In the genomic region with DNA sequence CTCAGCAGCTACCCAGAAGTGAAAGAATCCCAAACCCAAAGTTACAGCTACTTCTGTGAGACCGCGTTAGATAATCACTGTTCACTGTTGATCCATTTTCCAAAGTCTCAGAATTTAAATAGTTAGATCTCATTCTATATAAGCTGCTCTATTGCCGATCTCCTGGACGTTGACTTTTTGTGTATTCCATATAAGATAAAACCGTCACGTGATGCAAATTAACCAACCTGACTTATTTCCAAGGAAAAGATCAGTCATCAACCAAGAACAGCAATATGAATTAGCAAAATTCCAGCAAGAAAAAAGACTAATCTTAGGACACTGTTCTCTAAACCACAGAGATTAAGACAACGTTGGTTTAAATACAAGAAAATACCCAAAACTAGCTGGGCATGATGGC, we compare ENCODE assay signal across 33 cellular contexts. TPM values are rescaled to one million over a fixed set of nuclear protein-coding genes. Genes with fewer than 3 reads are reported as not detected.
DNase-seq lines count a peak whose midpoint lies in the region; ATAC-seq, FAIRE-seq and TF ChIP-seq lines count a peak whose summit lies in the region.
"Had no signal": no experiment of that assay in that cellular context is flagged by ENCODE, and none has a peak within 500 bp of the region (broad histone marks: within the 10 kb centered on the region; RNA-seq: fewer than 3 reads in every experiment).

No MANE protein-coding gene starts in this region.

- H2AFZ ChIP-seq in OCI-LY7 (ENCODE audit: low read length) (no peak overlapping the region), SK-N-SH (ENCODE audit: low read depth) (no peak overlapping the region)
- H2AFZ ChIP-seq: GM23248 had no signal

- no peak for DNase-seq in HFFc6
- DNase-seq in pancreas, result no peak
- no peak for DNase-seq in H54 (ENCODE audit: insufficient read length, low spot score)
- DNase-seq in OCI-LY7 (ENCODE audit: low spot score), result no peak
- DNase-seq in SK-N-SH, result no peak
- DNase-seq: activated CD4-positive, alpha-beta T cell treated with anti-CD3 and anti-CD28 coated beads, Interleukin-2, amount 50 U/mL, for 4 hours; activated CD8-positive, alpha-beta memory T cell treated with anti-CD3 and anti-CD28 coated beads, Interleukin-2, amount 10 ng/mL, durations not matched to agents 7 days and 5 days; activated gamma-delta T cell treated with Interleukin-2 at 50 U/mL for 16 hours; activated naive CD8-positive, alpha-beta T cell treated with anti-CD3 and anti-CD28 coated beads, Interleukin-2, amount 10 ng/mL, durations not matched to agents 7 days and 5 days; activated T-cell treated with anti-CD3 and anti-CD28 coated beads, Interleukin-2, amount 50 U/mL, for 4 hours; aorta; CD4-positive, CD25-positive, alpha-beta regulatory T cell; effector CD8-positive, alpha-beta T cell; heart left ventricle; naive thymus-derived CD4-positive, alpha-beta T cell; NCI-H1092 treated with DMSO at 0.1 percent for 48 hours; NCI-H1930; NCI-H2171 treated with DMSO at 0.1 percent for 48 hours; NCI-H510A treated with DMSO at 0.1 percent for 48 hours; occipital lobe; stimulated activated CD4-positive, alpha-beta T cell treated with anti-CD3 and anti-CD28 coated beads, Interleukin-1b, Interleukin-23, amount 100 ng/mL, for 48 hours; stimulated activated naive CD4-positive, alpha-beta T cell treated with Interleukin-2 at 50 U/mL for 16 hours had no signal

- H3K27me3 ChIP-seq in pancreas (no peaks in the 10 kb centered on the region), SK-N-SH (ENCODE audit: insufficient read depth) (no peaks in the 10 kb centered on the region)
- H3K27me3 ChIP-seq: heart left ventricle had no signal

- POLR2A ChIA-PET in OCI-LY7 (lab: Charles Lee) (interaction anchor here (1.0 to 1.9 kb wide), 3 partner anchors 11 to 15 kb away, joined by 3 to 5 read pairs (median 4); no protein-coding TSS in a partner anchor), SK-N-SH (lab: Yijun Ruan, JAX) (interaction anchor here (0.5 kb wide), 1 partner anchor 36 kb away, joined by 4 read pairs; no protein-coding TSS in a partner anchor)

- 47 to 49% methylated on average over 7 of the region's 7 CpGs for WGBS in pancreas, 2 donors
- 91% methylated on average over 7 of the region's 7 CpGs for WGBS in SK-N-SH (ENCODE audit: low lambda C conversion rate)

- H3K4me3 Mint-ChIP-seq in HFFc6, result no peak overlapping the region
- H3K4me3 Mint-ChIP-seq in dendritic cell treated with granulocyte-macrophage colony-stimulating factor and Interleukin-4, amounts not matched to agents 40 ng/mL and 50 ng/mL, for 4 days, result no peak overlapping the region
- H3K4me3 Mint-ChIP-seq: activated CD8-positive, alpha-beta memory T cell treated with anti-CD3 and anti-CD28 coated beads, Interleukin-2, amount 10 ng/mL, durations not matched to agents 7 days and 5 days; activated naive CD8-positive, alpha-beta T cell treated with anti-CD3 and anti-CD28 coated beads, Interleukin-2, amount 10 ng/mL, durations not matched to agents 7 days and 5 days; activated T-cell treated with anti-CD3 and anti-CD28 coated beads, Interleukin-2, amount 50 U/mL, for 4 hours; CD4-positive, CD25-positive, alpha-beta regulatory T cell; naive thymus-derived CD4-positive, alpha-beta T cell; T-helper 1 cell treated with Interleukin-12 subunit alpha and Interleukin-12 subunit beta and Interleukin-4 antibody, amounts not matched to agents 30 μg/mL and 1 μg/mL, for 36 hours had no signal

- no peaks in the 10 kb centered on the region for H3K79me2 ChIP-seq in OCI-LY7 (ENCODE audit: insufficient read depth, low read depth, low read length)
- H3K79me2 ChIP-seq in SK-N-SH (ENCODE audit: insufficient read depth), result peaks cover 76% of the 10 kb centered on the region

- H3K36me3 ChIP-seq in pancreas, result peaks cover 0 to 4% (median 0%) of the 10 kb centered on the region in 3 donors
- peaks cover 6% of the 10 kb centered on the region; the same call in 1 of the 2 replicates for H3K36me3 ChIP-seq in OCI-LY7 (ENCODE audit: insufficient read depth, low read length)
- H3K36me3 ChIP-seq in SK-N-SH (replicated peaks in 1 of 2; ENCODE audit: control insufficient read depth in 1 of 2, insufficient read depth in 2 of 2, low read length in 1 of 2), result peaks cover 8 to 60% of the 10 kb centered on the region in 2 experiments

- CTCF ChIA-PET in OCI-LY7 (lab: Charles Lee; ENCODE audit: unreplicated experiment), result no interaction called here
- CTCF ChIA-PET in SK-N-SH (lab: Yijun Ruan, JAX), result interaction anchor here (1.2 to 2.2 kb wide), 3 partner anchors 8 to 65 kb away, joined by 3 to 8 read pairs (median 5); a partner anchor contains a TSS

- no peak overlapping the region for H3K4me3 ChIP-seq in pancreas
- no peak overlapping the region for H3K4me3 ChIP-seq in OCI-LY7 (ENCODE audit: low read depth, low read length, poor library complexity, severe bottlenecking)
- H3K4me3 ChIP-seq in SK-N-SH (ENCODE audit: low read depth in 2 of 2, low read length in 1 of 2), result no peak overlapping the region
- H3K4me3 ChIP-seq: GM23248, heart left ventricle, smooth muscle cell had no signal

- no peak for TF ChIP-seq EP300 in SK-N-SH (IDR thresholded peaks at IDR 0.05; ENCODE audit: borderline replicate concordance in 1 of 2, low read depth in 1 of 2, low read length in 1 of 2)

- H3K9me2 ChIP-seq in OCI-LY7 (ENCODE audit: insufficient read depth, low read length), result no peaks in the 10 kb centered on the region
- H3K9me2 ChIP-seq in SK-N-SH, result no peaks in the 10 kb centered on the region

- no peak for TF ChIP-seq POLR2A in H54 (IDR thresholded peaks at IDR 0.05; ENCODE audit: low read depth, low read length)

- H4K20me1 ChIP-seq in OCI-LY7 (ENCODE audit: insufficient read depth, low read length), result no peaks in the 10 kb centered on the region
- H4K20me1 ChIP-seq in SK-N-SH (ENCODE audit: insufficient read depth), result no peaks in the 10 kb centered on the region; the same call in 1 of the 2 replicates

- H3K9me3 ChIP-seq in pancreas (no peaks in the 10 kb centered on the region), OCI-LY7 (ENCODE audit: low read length) (no peaks in the 10 kb centered on the region), SK-N-SH (no peaks in the 10 kb centered on the region)
- H3K9me3 ChIP-seq: heart left ventricle had no signal

- H3K9ac ChIP-seq in SK-N-SH, result no peak overlapping the region
- H3K9ac ChIP-seq: GM23248 had no signal

- no peak for FAIRE-seq in pancreas (lab: Jason Lieb, UNC)
- FAIRE-seq in H54 (lab: Jason Lieb, UNC), result no peak
- FAIRE-seq: colon, HTR-8/SVneo, keratinocyte, TTC549 had no signal

- peak overlapping the region in 3 of 4 donors; percentile 28 to 47 (median 32) for H3K27ac ChIP-seq in pancreas
- no peak overlapping the region for H3K27ac ChIP-seq in OCI-LY7 (ENCODE audit: low read depth, low read length, poor library complexity, severe bottlenecking)
- H3K27ac ChIP-seq in SK-N-SH (ENCODE audit: low read depth in 2 of 2, low read length in 1 of 2), result peak overlapping the region in 1 of 2 experiments; percentile 12; a peak in 1 of 4 replicates
- H3K27ac ChIP-seq: GM23248 had no signal

- no TSS peak for BruUV-seq in OCI-LY7 (replicated peaks; lab: Mats Ljungman, UMichigan)

- intact Hi-C loops in dendritic cell treated with granulocyte-macrophage colony-stimulating factor and Interleukin-4, amounts not matched to agents 40 ng/mL and 50 ng/mL, for 4 days (cut with micrococcal nuclease), result no loop called here
- intact Hi-C loops in pancreas (cut with DNase I) (no loop called here), OCI-LY7 (cut with micrococcal nuclease; ENCODE audit: unreplicated experiment) (loop anchor here (10.0 kb wide), 1 partner anchor 186 kb away; a partner anchor contains a TSS)

- no peaks in the 10 kb centered on the region for H3K9me3 Mint-ChIP-seq in HFFc6
- H3K9me3 Mint-ChIP-seq in dendritic cell treated with granulocyte-macrophage colony-stimulating factor and Interleukin-4, amounts not matched to agents 40 ng/mL and 50 ng/mL, for 4 days, result no peaks in the 10 kb centered on the region
- H3K9me3 Mint-ChIP-seq: activated naive CD8-positive, alpha-beta T cell treated with anti-CD3 and anti-CD28 coated beads, Interleukin-2, amount 10 ng/mL, durations not matched to agents 7 days and 5 days; activated T-cell treated with anti-CD3 and anti-CD28 coated beads, Interleukin-2, amount 50 U/mL, for 4 hours; CD4-positive, CD25-positive, alpha-beta regulatory T cell; naive thymus-derived CD4-positive, alpha-beta T cell; T-helper 1 cell treated with Interleukin-12 subunit alpha and Interleukin-12 subunit beta and Interleukin-4 antibody, amounts not matched to agents 30 μg/mL and 1 μg/mL, for 36 hours had no signal

- H3K4me1 ChIP-seq in pancreas (peaks cover 21 to 33% (median 25%) of the 10 kb centered on the region in 3 donors), OCI-LY7 (ENCODE audit: insufficient read depth, low read length, poor library complexity, severe bottlenecking) (peaks cover 5% of the 10 kb centered on the region), SK-N-SH (ENCODE audit: control insufficient read depth in 1 of 2, insufficient read depth in 2 of 2, low read depth in 1 of 2, low read length in 1 of 2) (peaks cover 0 to 3% of the 10 kb centered on the region in 2 experiments; a peak in 1 of 4 replicates)

- H3K27ac Mint-ChIP-seq in HFFc6, result peak overlapping the region; percentile 51
- H3K27ac Mint-ChIP-seq in dendritic cell treated with granulocyte-macrophage colony-stimulating factor and Interleukin-4, amounts not matched to agents 40 ng/mL and 50 ng/mL, for 4 days, result peak overlapping the region; percentile 58
- H3K27ac Mint-ChIP-seq: activated CD8-positive, alpha-beta memory T cell treated with anti-CD3 and anti-CD28 coated beads, Interleukin-2, amount 10 ng/mL, durations not matched to agents 7 days and 5 days; activated naive CD8-positive, alpha-beta T cell treated with anti-CD3 and anti-CD28 coated beads, Interleukin-2, amount 10 ng/mL, durations not matched to agents 7 days and 5 days; T-helper 1 cell treated with Interleukin-12 subunit alpha and Interleukin-12 subunit beta and Interleukin-4 antibody, amounts not matched to agents 30 μg/mL and 1 μg/mL, for 36 hours had no signal

- ATAC-seq in pancreas (peak in 2 of 4 donors; percentile 12 to 24), GM19455 (IDR thresholded peaks at IDR 0.05; ENCODE audit: unreplicated experiment) (no peak)
- ATAC-seq: activated CD4-positive, CD25-positive, alpha-beta regulatory T cell treated with anti-CD3 and anti-CD28 coated beads, Interleukin-2, amount 50 U/mL, for 24 hours; activated CD8-positive, alpha-beta memory T cell treated with anti-CD3 and anti-CD28 coated beads, Interleukin-2, amount 10 ng/mL, durations not matched to agents 7 days and 5 days; activated T-cell treated with anti-CD3 and anti-CD28 coated beads, Interleukin-2, amount 50 U/mL, for 4 hours had no signal

- TF ChIP-seq RAD21 in SK-N-SH (IDR thresholded peaks at IDR 0.05; ENCODE audit: low read length), result no peak

- H3K27me3 Mint-ChIP-seq in HFFc6 (ENCODE audit: insufficient read depth), result peaks cover 2% of the 10 kb centered on the region
- no peaks in the 10 kb centered on the region for H3K27me3 Mint-ChIP-seq in dendritic cell treated with granulocyte-macrophage colony-stimulating factor and Interleukin-4, amounts not matched to agents 40 ng/mL and 50 ng/mL, for 4 days
- H3K27me3 Mint-ChIP-seq: activated CD8-positive, alpha-beta memory T cell treated with anti-CD3 and anti-CD28 coated beads, Interleukin-2, amount 10 ng/mL, durations not matched to agents 7 days and 5 days; activated naive CD8-positive, alpha-beta T cell treated with anti-CD3 and anti-CD28 coated beads, Interleukin-2, amount 10 ng/mL, durations not matched to agents 7 days and 5 days; CD4-positive, CD25-positive, alpha-beta regulatory T cell; naive thymus-derived CD4-positive, alpha-beta T cell had no signal

- no peak for TF ChIP-seq CTCF in HFFc6 (IDR thresholded peaks at IDR 0.05)
- TF ChIP-seq CTCF in pancreas (IDR thresholded peaks at IDR 0.05), result no peak
- TF ChIP-seq CTCF in OCI-LY7 (conservative IDR thresholded peaks at IDR 0.05; ENCODE audit: low read length), result no peak
- no peak for TF ChIP-seq CTCF in SK-N-SH (IDR thresholded peaks at IDR 0.05)

- peaks cover 20% of the 10 kb centered on the region for H3K36me3 Mint-ChIP-seq in HFFc6 (ENCODE audit: low read depth)
- peaks cover 81% of the 10 kb centered on the region for H3K36me3 Mint-ChIP-seq in dendritic cell treated with granulocyte-macrophage colony-stimulating factor and Interleukin-4, amounts not matched to agents 40 ng/mL and 50 ng/mL, for 4 days (ENCODE audit: low read depth)

- H3K4me1 Mint-ChIP-seq in HFFc6 (ENCODE audit: low read depth), result peaks cover 17% of the 10 kb centered on the region
- H3K4me1 Mint-ChIP-seq in dendritic cell treated with granulocyte-macrophage colony-stimulating factor and Interleukin-4, amounts not matched to agents 40 ng/mL and 50 ng/mL, for 4 days (ENCODE audit: low read depth), result peaks cover 36% of the 10 kb centered on the region

- H3F3A ChIP-seq in SK-N-SH (replicated peaks; ENCODE audit: insufficient read depth), result peaks cover 17% of the 10 kb centered on the region

- H3K4me2 ChIP-seq in OCI-LY7 (ENCODE audit: low read length) (no peak overlapping the region), SK-N-SH (no peak overlapping the region)
- H3K4me2 ChIP-seq: smooth muscle cell had no signal

RNA-seq across cellular contexts. Expression of a gene that starts 8.3 kb away (rescaled TPM):
- 10 to 100 TPM; 40.4 to 47.2 (median 44.5) TPM for total RNA-seq in HFFc6 (2021; fragmentation: NEBNext Ultra II Directional; extraction: Animal tissue kit (Norgen Biotek cat#: 25700))
- 10 to 100 TPM; 50.4 to 74.2 (median 59.4) TPM for total RNA-seq in pancreas
- 10 to 100 TPM; 16.3 to 25.4 TPM for polyA plus RNA-seq in pancreas
- 12.3 and 22.6 TPM in 2 replicates for total RNA-seq in OCI-LY7 (2014; rRNA removed; shearing (Covaris generic))
- total RNA-seq in OCI-LY7 (2022), result 30.2 and 34.6 TPM in 2 replicates
- polyA plus RNA-seq in SK-N-SH (2012; rRNA removed), result 21.5 and 29.7 TPM in 2 replicates
- 16.2 and 19.6 TPM in 2 replicates for polyA plus RNA-seq in SK-N-SH (2012; cell fraction: cytosol; rRNA removed)
- 35.9 and 44.1 TPM in 2 replicates for polyA plus RNA-seq in SK-N-SH (2012; cell fraction: nucleus; rRNA removed)

RNA-seq across cellular contexts. Expression of a gene that starts 8.4 kb away (rescaled TPM):
- total RNA-seq in HFFc6 (2021; fragmentation: NEBNext Ultra II Directional; extraction: Animal tissue kit (Norgen Biotek cat#: 25700)), result 10 to 100 TPM; 13.3 to 15.4 (median 13.8) TPM
- total RNA-seq in pancreas (10 to 100 TPM in 5 of 6 donors, 1 to 10 TPM in 1; 6.9 to 12.9 (median 12.3) TPM), OCI-LY7 (2022) (18.2 and 22.5 TPM in 2 replicates)
- polyA plus RNA-seq in pancreas (10 to 100 TPM; 19.7 to 35.0 TPM), SK-N-SH (2012; rRNA removed) (33.6 and 38.1 TPM in 2 replicates)
- 17.6 and 22.5 TPM in 2 replicates for total RNA-seq in OCI-LY7 (2014; rRNA removed; shearing (Covaris generic))
- polyA plus RNA-seq in SK-N-SH (2012; cell fraction: cytosol; rRNA removed), result 16.0 and 22.3 TPM in 2 replicates
- 94.0 and 103 TPM in 2 replicates for polyA plus RNA-seq in SK-N-SH (2012; cell fraction: nucleus; rRNA removed)

RNA-seq across cellular contexts. Expression of a gene that starts 29.8 kb away (rescaled TPM):
- 10 to 100 TPM in 1 of 6 experiments, 1 to 10 TPM in 5; 5.6 to 10.1 (median 6.3) TPM for total RNA-seq in HFFc6 (2021; fragmentation: NEBNext Ultra II Directional; extraction: Animal tissue kit (Norgen Biotek cat#: 25700))
- total RNA-seq in pancreas (10 to 100 TPM in 1 of 6 donors, 1 to 10 TPM in 5; 2.4 to 10.1 (median 3.9) TPM), OCI-LY7 (2022) (47.8 and 47.9 TPM in 2 replicates)
- polyA plus RNA-seq in pancreas (10 to 100 TPM in 1 of 2 donors, 1 to 10 TPM in 1; 7.7 to 24.8 TPM), SK-N-SH (2012; rRNA removed) (19.0 and 19.7 TPM in 2 replicates)
- 34.6 and 38.7 TPM in 2 replicates for total RNA-seq in OCI-LY7 (2014; rRNA removed; shearing (Covaris generic))
- polyA plus RNA-seq in SK-N-SH (2012; cell fraction: cytosol; rRNA removed), result 4.7 and 7.7 TPM in 2 replicates
- 103 and 134 TPM in 2 replicates for polyA plus RNA-seq in SK-N-SH (2012; cell fraction: nucleus; rRNA removed)

RNA-seq across cellular contexts. Expression of a gene that starts 30.0 kb away (rescaled TPM):
- 1 to 10 TPM; 1.9 to 2.9 (median 2.1) TPM for total RNA-seq in HFFc6 (2021; fragmentation: NEBNext Ultra II Directional; extraction: Animal tissue kit (Norgen Biotek cat#: 25700))
- total RNA-seq in pancreas, result 1 to 10 TPM; 1.9 to 6.3 (median 3.0) TPM
- polyA plus RNA-seq in pancreas, result 10 to 100 TPM; 32.2 to 34.7 TPM
- total RNA-seq in OCI-LY7 (2014; rRNA removed; shearing (Covaris generic)), result 7.3 and 15.9 TPM in 2 replicates
- 12.8 and 17.2 TPM in 2 replicates for total RNA-seq in OCI-LY7 (2022)
- polyA plus RNA-seq in SK-N-SH (2012; rRNA removed), result 14.6 and 22.1 TPM in 2 replicates
- polyA plus RNA-seq in SK-N-SH (2012; cell fraction: cytosol; rRNA removed), result 2.8 and 4.4 TPM in 2 replicates
- 71.9 and 153 TPM in 2 replicates for polyA plus RNA-seq in SK-N-SH (2012; cell fraction: nucleus; rRNA removed)

RNA-seq across cellular contexts. Expression of a gene that starts 56.5 kb away (rescaled TPM):
- not detected for total RNA-seq in HFFc6 (2021; fragmentation: NEBNext Ultra II Directional; extraction: Animal tissue kit (Norgen Biotek cat#: 25700))
- 1 to 10 TPM; 1.3 to 3.5 (median 2.9) TPM for total RNA-seq in pancreas
- polyA plus RNA-seq in pancreas, result 10 to 100 TPM in 1 of 2 donors, 1 to 10 TPM in 1; 6.5 to 14.6 TPM
- total RNA-seq in OCI-LY7 (2014; rRNA removed; shearing (Covaris generic)), result 5.6 and 9.9 TPM in 2 replicates
- 5.1 and 6.9 TPM in 2 replicates for total RNA-seq in OCI-LY7 (2022)
- polyA plus RNA-seq in SK-N-SH (2012; rRNA removed), result 0.15 and 0.23 TPM in 2 replicates
- polyA plus RNA-seq in SK-N-SH (2012; cell fraction: cytosol; rRNA removed), result 0.09 and 0.16 TPM in 2 replicates
- 0.26 and 0.42 TPM in 2 replicates for polyA plus RNA-seq in SK-N-SH (2012; cell fraction: nucleus; rRNA removed)
- total RNA-seq: GM23248, M059J, occipital lobe had no signal
- polyA plus RNA-seq: GM23248 had no signal
